ENCODE assay signal across 8 cellular contexts in genomic region chr10:62037890-62038608, GRCh38.
DNase-seq lines count a peak whose midpoint lies in the region; ATAC-seq and TF ChIP-seq lines count a peak whose summit lies in the region.

No MANE protein-coding gene starts in this region.

- H3K27me3 ChIP-seq in mucosa of stomach (ENCODE audit: control insufficient read depth, insufficient read depth, low read length), result no peaks in the 10 kb centered on the region

- H3K4me3 ChIP-seq in mucosa of stomach (ENCODE audit: low read length), result no peak overlapping the region

- intact Hi-C loops in CD14-positive monocyte (cut with micrococcal nuclease), result loop anchor here in 1 of 2 donors (10.0 kb wide), 1 partner anchor 63 kb away; no protein-coding TSS in a partner anchor

- H3K27ac Mint-ChIP-seq in CD14-positive monocyte, result peak overlapping the region in 6 of 7 donors; percentile 31 to 78 (median 56)
- H3K27ac Mint-ChIP-seq in activated naive CD8-positive, alpha-beta T cell treated with anti-CD3 and anti-CD28 coated beads for 36 hours, result peak overlapping the region; percentile 60

- no peak overlapping the region for H3K4me3 Mint-ChIP-seq in CD14-positive monocyte
- no peak overlapping the region for H3K4me3 Mint-ChIP-seq in activated naive CD8-positive, alpha-beta T cell treated with anti-CD3 and anti-CD28 coated beads for 36 hours

- peak overlapping the region; percentile 32 for H3K9ac ChIP-seq in mucosa of stomach (ENCODE audit: low read length)

- H3K4me1 ChIP-seq in mucosa of stomach (ENCODE audit: control insufficient read depth, insufficient read depth, low read length), result peaks cover 36% of the 10 kb centered on the region

- no peaks in the 10 kb centered on the region for H3K9me3 ChIP-seq in mucosa of stomach (ENCODE audit: control insufficient read depth, low read length)

- peaks cover 23% of the 10 kb centered on the region for H3K4me1 Mint-ChIP-seq in CD14-positive monocyte
- peaks cover 60% of the 10 kb centered on the region for H3K4me1 Mint-ChIP-seq in activated naive CD8-positive, alpha-beta T cell treated with anti-CD3 and anti-CD28 coated beads for 36 hours

- no peak for DNase-seq in CD14-positive monocyte (ENCODE audit: low spot score)
- no peak for DNase-seq in activated naive CD8-positive, alpha-beta T cell treated with anti-CD3 and anti-CD28 coated beads for 36 hours
- no peak for DNase-seq in cerebellar cortex (ENCODE audit: low spot score)
- DNase-seq in NCI-H2029 (lab: John Stamatoyannopoulos, UW), result no peak
- DNase-seq in activated CD8-positive, alpha-beta memory T cell treated with anti-CD3 and anti-CD28 coated beads, Interleukin-2, amount 50 U/mL, for 48 hours, result no peak

- H3K36me3 ChIP-seq in mucosa of stomach (ENCODE audit: control insufficient read depth, insufficient read depth, low read length), result no peaks in the 10 kb centered on the region

- H3K36me3 Mint-ChIP-seq in CD14-positive monocyte, result no peaks in the 10 kb centered on the region
- peaks cover 42% of the 10 kb centered on the region for H3K36me3 Mint-ChIP-seq in activated naive CD8-positive, alpha-beta T cell treated with anti-CD3 and anti-CD28 coated beads for 36 hours

- H3K27me3 Mint-ChIP-seq in CD14-positive monocyte (ENCODE audit: low read depth in 3 of 3), result peaks cover 0 to 2% (median 0%) of the 10 kb centered on the region in 3 donors
- no peaks in the 10 kb centered on the region for H3K27me3 Mint-ChIP-seq in activated naive CD8-positive, alpha-beta T cell treated with anti-CD3 and anti-CD28 coated beads for 36 hours

- peak; percentile 5 for ATAC-seq in HG03378 (IDR thresholded peaks at IDR 0.05; ENCODE audit: unreplicated experiment)
- no peak for ATAC-seq in HG02981 (IDR thresholded peaks at IDR 0.05; ENCODE audit: unreplicated experiment)

- TF ChIP-seq CTCF in CD14-positive monocyte (IDR thresholded peaks at IDR 0.05), result no peak

- no peaks in the 10 kb centered on the region for H3K9me3 Mint-ChIP-seq in CD14-positive monocyte
- H3K9me3 Mint-ChIP-seq in activated naive CD8-positive, alpha-beta T cell treated with anti-CD3 and anti-CD28 coated beads for 36 hours, result no peaks in the 10 kb centered on the region
